ENCODE assay signal across 15 cellular contexts in genomic region chr14:61308198-61308597, GRCh38.
"Had no signal": no experiment of that assay in that cellular context is flagged by ENCODE, and none has a peak within 500 bp of the region (broad histone marks: within the 10 kb centered on the region; RNA-seq: fewer than 3 reads in every experiment).

No MANE protein-coding gene starts in this region.

- H3K4me2 ChIP-seq: hepatocyte had no signal

- H3K27ac ChIP-seq: hepatocyte, transverse colon had no signal

- H3K27me3 ChIP-seq: hepatocyte, transverse colon had no signal

- ATAC-seq: naive thymus-derived CD4-positive, alpha-beta T cell; sciatic nerve; SK-N-SH treated with all-trans-retinoic acid at 6 μM for 48 hours; stimulated activated naive B cell treated with anti-CD40 and anti-IgM and Interleukin-4, amounts not matched to agents 10 μg/mL and 1 μg/mL and 100 μg/mL, for 72 hours had no signal

- FAIRE-seq: endometrium had no signal

- H3K79me2 ChIP-seq: hepatocyte had no signal

- H3K4me1 ChIP-seq: transverse colon had no signal

- H3K4me3 ChIP-seq: hepatocyte, lung, transverse colon had no signal

- H3K36me3 ChIP-seq: transverse colon had no signal

- H2AFZ ChIP-seq: hepatocyte had no signal

- DNase-seq: activated CD4-positive, alpha-beta memory T cell treated with anti-CD3 and anti-CD28 coated beads for 36 hours; activated CD4-positive, CD25-positive, alpha-beta regulatory T cell treated with anti-CD3 and anti-CD28 coated beads, Interleukin-2, amount 50 U/mL, for 72 hours; activated gamma-delta T cell; activated naive CD8-positive, alpha-beta T cell treated with anti-CD3 and anti-CD28 coated beads for 36 hours; activated T-cell treated with anti-CD3 and anti-CD28 coated beads, Interleukin-2, amount 50 U/mL, for 48 hours; foreskin melanocyte; naive thymus-derived CD4-positive, alpha-beta T cell; stimulated activated CD4-positive, alpha-beta T cell treated with anti-CD3 and anti-CD28 coated beads, Interleukin-2, amount 100 ng/mL, for 24 hours; stimulated activated naive B cell treated with anti-CD40 and anti-IgM and Interleukin-4, amounts not matched to agents 10 μg/mL and 1 μg/mL and 100 μg/mL, for 72 hours; transverse colon had no signal
